ENCODE assay signal across 1 cellular context in genomic region chr19:39409207-39409885, GRCh38.
TF ChIP-seq lines count a peak whose summit lies in the region.

No MANE protein-coding gene starts in this region.

TF ChIP-seq in HepG2, 621 proteins besides CTCF, POLR2A, EP300 and RAD21 (continued from another document and continues in another):
- TF ChIP-seq ETS1 (CRISPR knock-in tag; IDR thresholded peaks at IDR 0.05), result no peak
- TF ChIP-seq SYNCRIP (IDR thresholded peaks at IDR 0.05; ENCODE audit: insufficient read depth, low read depth, low read length), result no peak
- no peak for TF ChIP-seq NFATC3 (CRISPR knock-in tag; IDR thresholded peaks at IDR 0.05)
- no peak for TF ChIP-seq HMG20A (CRISPR knock-in tag; IDR thresholded peaks at IDR 0.05; ENCODE audit: borderline replicate concordance)
- TF ChIP-seq STAG1 (CRISPR knock-in tag; IDR thresholded peaks at IDR 0.05), result no peak
- TF ChIP-seq BCL3 (CRISPR knock-in tag; IDR thresholded peaks at IDR 0.05), result no peak
- TF ChIP-seq RFX5 (IDR thresholded peaks at IDR 0.05; ENCODE audit: low read depth, low read length), result no peak
- 0 out of 2 replicates have a peak, but pooled peaks have one; percentile 44 for TF ChIP-seq ZNF619 (CRISPR knock-in tag; IDR thresholded peaks at IDR 0.05)
- no peak for TF ChIP-seq NFYC (CRISPR knock-in tag; IDR thresholded peaks at IDR 0.05)
- no peak for TF ChIP-seq ZNF513 (CRISPR knock-in tag; conservative IDR thresholded peaks at IDR 0.05)
- TF ChIP-seq HNRNPH1 (optimal IDR thresholded peaks at IDR 0.05; ENCODE audit: low read depth, low read length), result no peak
- TF ChIP-seq ZNF24 (IDR thresholded peaks at IDR 0.05), result no peak
- peak; percentile 98 for TF ChIP-seq CREB1 (IDR thresholded peaks at IDR 0.05)
- TF ChIP-seq CREB1 (CRISPR knock-in tag; IDR thresholded peaks at IDR 0.05), result peak; percentile 92
- TF ChIP-seq ZNF777 (CRISPR knock-in tag; IDR thresholded peaks at IDR 0.05), result no peak
- TF ChIP-seq ZNF160 (CRISPR knock-in tag; IDR thresholded peaks at IDR 0.05), result no peak
- 0 out of 2 replicates have a peak, but pooled peaks have one; percentile 21 for TF ChIP-seq PHF20 (CRISPR knock-in tag; IDR thresholded peaks at IDR 0.05)
- TF ChIP-seq RERE (CRISPR knock-in tag; IDR thresholded peaks at IDR 0.05; ENCODE audit: low read depth), result no peak
- no peak for TF ChIP-seq HNRNPK (IDR thresholded peaks at IDR 0.05; ENCODE audit: low read depth, low read length, poor library complexity, severe bottlenecking)
- no peak for TF ChIP-seq BRF2 (CRISPR knock-in tag; IDR thresholded peaks at IDR 0.05)
- TF ChIP-seq HINFP (CRISPR knock-in tag; IDR thresholded peaks at IDR 0.05; ENCODE audit: low read depth), result no peak
- TF ChIP-seq KDM2A (CRISPR knock-in tag; IDR thresholded peaks at IDR 0.05; ENCODE audit: borderline replicate concordance, low read depth), result peak; percentile 89
- TF ChIP-seq DPF2 (CRISPR knock-in tag; IDR thresholded peaks at IDR 0.05; ENCODE audit: borderline replicate concordance, low read depth), result no peak
- no peak for TF ChIP-seq ZNF280D (CRISPR knock-in tag; IDR thresholded peaks at IDR 0.05)
- TF ChIP-seq ELF1 (CRISPR knock-in tag; IDR thresholded peaks at IDR 0.05), result peak; percentile 23; the same call in 1 of the 2 replicates
- no peak for TF ChIP-seq ATM (IDR thresholded peaks at IDR 0.05; ENCODE audit: borderline replicate concordance)
- no peak for TF ChIP-seq XRCC5 (optimal IDR thresholded peaks at IDR 0.05; ENCODE audit: low read length)
- TF ChIP-seq ZNF710 (CRISPR knock-in tag; IDR thresholded peaks at IDR 0.05; ENCODE audit: borderline replicate concordance), result no peak
- TF ChIP-seq ZNF792 (CRISPR knock-in tag; IDR thresholded peaks at IDR 0.05), result no peak
- no peak for TF ChIP-seq ZBTB42 (CRISPR knock-in tag; IDR thresholded peaks at IDR 0.05)
- TF ChIP-seq ZBTB8A (CRISPR knock-in tag; IDR thresholded peaks at IDR 0.05; ENCODE audit: borderline replicate concordance, low read depth), result no peak
- no peak for TF ChIP-seq ZNF678 (CRISPR knock-in tag; IDR thresholded peaks at IDR 0.05)
- no peak for TF ChIP-seq ARID5B (CRISPR knock-in tag; IDR thresholded peaks at IDR 0.05)
- no peak for TF ChIP-seq HMG20B (CRISPR knock-in tag; conservative IDR thresholded peaks at IDR 0.05)
- no peak for TF ChIP-seq KLF11 (CRISPR knock-in tag; IDR thresholded peaks at IDR 0.05)
- TF ChIP-seq MTERF4 (CRISPR knock-in tag; IDR thresholded peaks at IDR 0.05), result 0 out of 2 replicates have a peak, but pooled peaks have one; percentile 37
- TF ChIP-seq MED13 (CRISPR knock-in tag; IDR thresholded peaks at IDR 0.05), result no peak
- TF ChIP-seq PTBP1 (IDR thresholded peaks at IDR 0.05; ENCODE audit: low read depth, low read length, poor library complexity, severe bottlenecking), result no peak
- TF ChIP-seq KDM5A (IDR thresholded peaks at IDR 0.05; ENCODE audit: borderline replicate concordance, low read length), result no peak
